ENCODE assay signal across 8 cellular contexts in the genomic region with DNA sequence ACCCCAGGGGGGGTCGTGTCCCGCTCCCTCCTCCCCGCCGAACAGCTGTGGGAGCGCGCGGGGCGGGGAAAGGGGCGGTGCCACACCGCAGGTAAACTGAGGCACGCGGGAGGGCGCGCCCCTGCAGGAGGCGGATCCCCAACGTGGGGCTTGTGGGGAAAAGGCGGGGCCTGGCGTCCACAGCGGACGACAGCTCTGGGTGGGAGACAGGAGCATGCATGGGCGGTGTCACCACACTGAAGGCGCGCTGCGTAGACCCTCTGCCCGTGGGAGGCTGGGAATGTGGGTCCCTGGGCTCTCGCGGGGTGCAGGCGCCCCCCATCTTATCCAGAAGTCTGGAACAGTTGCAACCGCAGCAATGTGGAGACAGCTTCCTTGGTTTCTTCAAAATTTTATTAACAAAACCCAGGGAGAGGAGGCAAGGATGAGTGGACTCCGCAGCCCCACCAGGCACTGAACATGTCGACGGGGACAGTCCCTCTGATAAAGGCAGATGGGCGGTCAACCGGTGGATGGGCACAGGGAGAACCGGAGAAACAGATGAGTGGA. TPM values are rescaled to one million over a fixed set of nuclear protein-coding genes. Genes with fewer than 3 reads are reported as not detected.
DNase-seq lines count a peak whose midpoint lies in the region; ATAC-seq, FAIRE-seq and TF ChIP-seq lines count a peak whose summit lies in the region.

No MANE protein-coding gene starts in this region.

- in situ Hi-C loops in GM12878 (cut with MboI), result loop anchor here (10.0 to 25.0 kb wide), 3 partner anchors 73 to 1470 kb away; no protein-coding TSS in a partner anchor

- no peaks in the 10 kb centered on the region for H3K27me3 Mint-ChIP-seq in activated CD4-positive, alpha-beta T cell treated with anti-CD3 and anti-CD28 coated beads, Interleukin-2, amount 10 ng/mL, durations not matched to agents 7 days and 5 days

- no peak for TF ChIP-seq POLR2A in GM12878 (IDR thresholded peaks at IDR 0.05; ENCODE audit: low read depth, low read length)

- no peak for DNase-seq in activated CD4-positive, alpha-beta T cell treated with anti-CD3 and anti-CD28 coated beads, Interleukin-2, amount 10 ng/mL, durations not matched to agents 7 days and 5 days
- no peak for DNase-seq in activated CD4-positive, alpha-beta T cell treated with anti-CD3 and anti-CD28 coated beads for 1 hour
- DNase-seq in GM12878 (ENCODE audit: low read depth, low spot score) (no peak), tibial artery (no peak), LoVo (ENCODE audit: low spot score) (no peak)
- DNase-seq in stimulated activated CD4-positive, alpha-beta T cell treated with anti-CD3 and anti-CD28 coated beads, Interleukin-2, amount 100 ng/mL, for 48 hours, result no peak

- TF ChIP-seq CTCF in GM12878 (IDR thresholded peaks at IDR 0.05 in 2 of 3, conservative IDR thresholded peaks at IDR 0.05 in 1 of 3; ENCODE audit: control insufficient read depth in 2 of 3, extremely low read depth in 1 of 3, insufficient read depth in 1 of 3, low read depth in 3 of 3, low read length in 3 of 3), result no peak
- no peak for TF ChIP-seq CTCF in liver (IDR thresholded peaks at IDR 0.05; ENCODE audit: low read depth, low read length, missing input control)
- TF ChIP-seq CTCF in tibial artery (IDR thresholded peaks at IDR 0.05), result no peak

- intact Hi-C loops in GM12878 (cut with micrococcal nuclease; ENCODE audit: unreplicated experiment), result loop anchor here (1.0 to 10.0 kb wide), 4 partner anchors 15 to 1327 kb away; partner anchors contain the start of genes C18orf32, CFAP53 and SMAD7
- intact Hi-C loops in tibial artery (cut with DNase I; ENCODE audit: low total_unique reads), result loop anchor here (10.0 kb wide), 2 partner anchors 467 to 913 kb away; partner anchors contain the start of genes ACAA2 and MEX3C

- TF ChIP-seq RAD21 in GM12878 (IDR thresholded peaks at IDR 0.05; ENCODE audit: insufficient read depth, low read depth, low read length) (no peak), liver (IDR thresholded peaks at IDR 0.05) (no peak)

- RAD21 ChIA-PET in GM12878 (lab: Charles Lee; ENCODE audit: unreplicated experiment), result interaction anchor here (0.7 to 3.9 kb wide), 15 partner anchors 9 to 94 kb away, joined by 3 to 49 read pairs (median 3); partner anchors contain the start of gene CFAP53

- TF ChIP-seq EP300 in GM12878 (IDR thresholded peaks at IDR 0.05; ENCODE audit: borderline replicate concordance in 1 of 2, control insufficient read depth in 1 of 2, low read depth in 2 of 2, low read length in 2 of 2), result no peak

- no peak for FAIRE-seq in GM12878 (lab: Jason Lieb, UNC)

- H3K4me3 Mint-ChIP-seq in activated CD4-positive, alpha-beta T cell treated with anti-CD3 and anti-CD28 coated beads, Interleukin-2, amount 10 ng/mL, durations not matched to agents 7 days and 5 days, result peak overlapping the region; percentile 97

- WGBS in GM12878 (ENCODE audit: insufficient coverage, insufficient replicate concordance, low lambda C conversion rate, missing lambda C conversion rate), result 30% methylated on average over 32 of the region's 35 CpGs
- WGBS in liver, result 35% methylated on average over 35 of the region's 35 CpGs

- CTCF ChIA-PET in activated CD4-positive, alpha-beta T cell treated with anti-CD3 and anti-CD28 coated beads, Interleukin-2, amount 10 ng/mL, durations not matched to agents 7 days and 5 days (lab: Charles Lee), result interaction anchor here (0.8 to 4.1 kb wide), 8 partner anchors 10 to 75 kb away, joined by 3 to 18 read pairs (median 3); partner anchors contain the start of gene CFAP53
- CTCF ChIA-PET in GM12878 (lab: Yijun Ruan, JAX), result interaction anchor here (0.6 to 3.7 kb wide), 9 partner anchors 14 to 1936 kb away, joined by 3 to 37 read pairs (median 3); partner anchors contain the start of gene CFAP53

- no peaks in the 10 kb centered on the region for H3K27me3 ChIP-seq in GM12878 (replicated peaks in 1 of 2; ENCODE audit: control insufficient read depth in 2 of 2, insufficient read depth in 2 of 2, low read length in 1 of 2)
- no peaks in the 10 kb centered on the region for H3K27me3 ChIP-seq in liver (ENCODE audit: control insufficient read depth in 4 of 4, insufficient read depth in 4 of 4, low read length in 3 of 4)
- no peaks in the 10 kb centered on the region for H3K27me3 ChIP-seq in tibial artery

- H3K36me3 Mint-ChIP-seq in activated CD4-positive, alpha-beta T cell treated with anti-CD3 and anti-CD28 coated beads, Interleukin-2, amount 10 ng/mL, durations not matched to agents 7 days and 5 days (ENCODE audit: low read depth), result peaks cover 57% of the 10 kb centered on the region

- H3K36me3 ChIP-seq in GM12878 (ENCODE audit: control insufficient read depth in 2 of 2, insufficient read depth in 2 of 2, low read length in 1 of 2), result peaks cover 34 to 35% of the 10 kb centered on the region in 2 experiments
- peaks cover 3 to 37% (median 16%) of the 10 kb centered on the region in 4 donors for H3K36me3 ChIP-seq in liver (ENCODE audit: control insufficient read depth in 4 of 4, insufficient read depth in 3 of 4, low read depth in 1 of 4, low read length in 3 of 4)
- H3K36me3 ChIP-seq in tibial artery, result peaks cover 5 to 48% (median 38%) of the 10 kb centered on the region in 3 donors

- BruUV-seq in GM12878 (replicated peaks; lab: Mats Ljungman, UMichigan), result no TSS peak

- POLR2A ChIA-PET in activated CD4-positive, alpha-beta T cell treated with anti-CD3 and anti-CD28 coated beads, Interleukin-2, amount 10 ng/mL, durations not matched to agents 7 days and 5 days (lab: Charles Lee), result interaction anchor here (0.6 to 0.8 kb wide), 2 partner anchors 17 to 74 kb away, joined by 3 to 5 read pairs; no protein-coding TSS in a partner anchor
- POLR2A ChIA-PET in GM12878 (lab: Charles Lee), result interaction anchor here (0.6 to 2.1 kb wide), 12 partner anchors 8 to 1737 kb away, joined by 3 to 24 read pairs (median 4); partner anchors contain the start of gene SKA1

- H3K27ac Mint-ChIP-seq in activated CD4-positive, alpha-beta T cell treated with anti-CD3 and anti-CD28 coated beads, Interleukin-2, amount 10 ng/mL, durations not matched to agents 7 days and 5 days, result peak overlapping the region; percentile 95

- SMC1A ChIA-PET in GM12878 (lab: Charles Lee; ENCODE audit: uncharacterized antibody, unreplicated experiment), result interaction anchor here (0.9 to 2.6 kb wide), 11 partner anchors 11 to 81 kb away, joined by 3 to 27 read pairs (median 5); partner anchors contain the start of gene CFAP53

- peak overlapping the region; percentile 92 for H3K4me2 ChIP-seq in GM12878 (ENCODE audit: control insufficient read depth, insufficient read depth)

- ATAC-seq in GM12878 (no peak), HG03196 (IDR thresholded peaks at IDR 0.05; ENCODE audit: unreplicated experiment) (no peak)

- H4K20me1 ChIP-seq in GM12878 (ENCODE audit: control insufficient read depth, insufficient read depth), result no peaks in the 10 kb centered on the region

- peaks cover 17% of the 10 kb centered on the region for H3K4me1 ChIP-seq in GM12878 (ENCODE audit: control insufficient read depth, insufficient read depth, low read length)
- H3K4me1 ChIP-seq in liver (ENCODE audit: control insufficient read depth in 4 of 4, insufficient read depth in 4 of 4, low read length in 3 of 4), result peaks cover 9 to 33% (median 28%) of the 10 kb centered on the region in 4 donors
- H3K4me1 ChIP-seq in tibial artery, result peaks cover 5 to 37% (median 29%) of the 10 kb centered on the region in 4 donors

- no peaks in the 10 kb centered on the region for H3K9me3 Mint-ChIP-seq in activated CD4-positive, alpha-beta T cell treated with anti-CD3 and anti-CD28 coated beads, Interleukin-2, amount 10 ng/mL, durations not matched to agents 7 days and 5 days

- H2AFZ ChIP-seq in GM12878 (ENCODE audit: control insufficient read depth, low read depth, low read length), result peak overlapping the region; percentile 80

- H3K79me2 ChIP-seq in GM12878 (ENCODE audit: control insufficient read depth, insufficient read depth, low read length), result peaks cover 52% of the 10 kb centered on the region

- H3K27ac ChIP-seq in GM12878 (ENCODE audit: control insufficient read depth, insufficient read depth), result peak overlapping the region; percentile 68
- peak overlapping the region; percentile 93 to 95 for H3K27ac ChIP-seq in liver (ENCODE audit: low read depth in 1 of 2, low read length in 2 of 2)
- H3K27ac ChIP-seq in tibial artery, result peak overlapping the region; percentile 90 to 95

- H3K4me1 Mint-ChIP-seq in activated CD4-positive, alpha-beta T cell treated with anti-CD3 and anti-CD28 coated beads, Interleukin-2, amount 10 ng/mL, durations not matched to agents 7 days and 5 days, result peaks cover 55% of the 10 kb centered on the region

- H3K9ac ChIP-seq in GM12878 (ENCODE audit: control insufficient read depth, insufficient read depth, low read length), result peak overlapping the region; percentile 63; the same call in 1 of the 2 replicates
- H3K9ac ChIP-seq in liver (ENCODE audit: low read depth in 1 of 2, low read length in 2 of 2), result peak overlapping the region in 1 of 2 donors; percentile 88

- H3K4me3 ChIP-seq in GM12878 (peak overlapping the region; percentile 76), liver (ENCODE audit: low read depth in 1 of 3, low read length in 3 of 3) (peak overlapping the region; percentile 63 to 98 (median 87)), tibial artery (peak overlapping the region; percentile 93 to 95)

- H3K9me3 ChIP-seq in GM12878 (replicated peaks; ENCODE audit: control insufficient read depth, insufficient read depth, low read length) (no peaks in the 10 kb centered on the region), liver (ENCODE audit: control insufficient read depth in 4 of 4, low read length in 3 of 4) (no peaks in the 10 kb centered on the region), tibial artery (no peaks in the 10 kb centered on the region)

RNA-seq across cellular contexts. Expression of gene MBD1, which starts 0.7 kb away (rescaled TPM):
- 10 to 100 TPM; 91.6 to 96.2 TPM for total RNA-seq in activated CD4-positive, alpha-beta T cell treated with anti-CD3 and anti-CD28 coated beads, Interleukin-2, amount 10 ng/mL, durations not matched to agents 7 days and 5 days
- 197 and 225 TPM in 2 replicates for total RNA-seq in GM12878 (2013; cell fraction: nucleolus; rRNA removed)
- 56.9 and 59.9 TPM in 2 replicates for total RNA-seq in GM12878 (2014; rRNA removed)
- 35.4 and 39.2 TPM in 2 replicates for total RNA-seq in GM12878 (2014; rRNA removed; fragmentation: Illumina TruSeq; extraction: Trizol)
- 83.0 and 97.7 TPM in 2 replicates for total RNA-seq in GM12878 (2021)
- polyA plus RNA-seq in GM12878 (2011; ENCODE audit: low read depth), result 42.0 TPM
- polyA plus RNA-seq in GM12878 (2011; rRNA removed), result 61.3 and 91.0 TPM in 2 replicates
- polyA plus RNA-seq in GM12878 (2011; cell fraction: cytosol; rRNA removed), result 84.2 and 109 TPM in 2 replicates
- polyA plus RNA-seq in GM12878 (2011; cell fraction: nucleus; rRNA removed), result 621 and 682 TPM in 2 replicates
- polyA plus RNA-seq in GM12878 (2012), result 82.8 and 83.1 TPM in 2 replicates
- 40.6 and 45.4 TPM in 2 replicates for polyA plus RNA-seq in GM12878 (2014; fragmentation: Illumina TruSeq; extraction: Trizol)
- polyA plus RNA-seq in GM12878 (2014; fragmentation: Nextera tagmentation; extraction: Ambion mirVana), result 10 to 100 TPM in 1 of 2 experiments, 1 to 10 TPM in 1; 8.4 to 12.4 TPM
- 79.0 and 92.6 TPM in 2 replicates for polyA plus RNA-seq in GM12878 (2014; rRNA removed)
- 10 to 100 TPM; 59.8 to 60.2 TPM for polyA plus RNA-seq in GM12878 (2016; fragmentation: Nextera tagmentation; extraction: Ambion mirVana)
- 60.2 and 100 TPM in 2 replicates for polyA minus RNA-seq in GM12878 (2011; rRNA and poly(A)+ RNA removed)
- polyA minus RNA-seq in GM12878 (2011; cell fraction: cytosol; rRNA and poly(A)+ RNA removed), result 40.6 and 44.4 TPM in 2 replicates
- 124 and 168 TPM in 2 replicates for polyA minus RNA-seq in GM12878 (2011; cell fraction: nucleus; rRNA and poly(A)+ RNA removed)
- total RNA-seq in liver, result 10 to 100 TPM; 31.4 to 45.8 TPM
- polyA plus RNA-seq in liver, result 10 to 100 TPM; 13.9 to 22.1 TPM

RNA-seq across cellular contexts. Expression of gene CXXC1, which starts 5.4 kb away (rescaled TPM):
- total RNA-seq in activated CD4-positive, alpha-beta T cell treated with anti-CD3 and anti-CD28 coated beads, Interleukin-2, amount 10 ng/mL, durations not matched to agents 7 days and 5 days, result 100 to 1,000 TPM; 125 to 139 TPM
- total RNA-seq in GM12878 (2013; cell fraction: nucleolus; rRNA removed), result 110 and 131 TPM in 2 replicates
- total RNA-seq in GM12878 (2014; rRNA removed) (81.1 and 82.1 TPM in 2 replicates), GM12878 (2014; rRNA removed; fragmentation: Illumina TruSeq; extraction: Trizol) (48.5 and 51.2 TPM in 2 replicates), GM12878 (2021) (160 and 180 TPM in 2 replicates), liver (10 to 100 TPM; 33.5 to 38.4 TPM)
- polyA plus RNA-seq in GM12878 (2011; ENCODE audit: low read depth), result 96.5 TPM
- polyA plus RNA-seq in GM12878 (2011; rRNA removed) (58.3 and 106 TPM in 2 replicates), GM12878 (2014; fragmentation: Illumina TruSeq; extraction: Trizol) (56.4 and 70.0 TPM in 2 replicates), GM12878 (2014; fragmentation: Nextera tagmentation; extraction: Ambion mirVana) (10 to 100 TPM in 1 of 2 experiments, 1 to 10 TPM in 1; 9.2 to 17.0 TPM), GM12878 (2014; rRNA removed) (161 and 206 TPM in 2 replicates), GM12878 (2016; fragmentation: Nextera tagmentation; extraction: Ambion mirVana) (100 to 1,000 TPM; 147 to 148 TPM), liver (10 to 100 TPM; 21.7 to 26.6 TPM)
- 179 and 292 TPM in 2 replicates for polyA plus RNA-seq in GM12878 (2011; cell fraction: cytosol; rRNA removed)
- 1,325 and 1,540 TPM in 2 replicates for polyA plus RNA-seq in GM12878 (2011; cell fraction: nucleus; rRNA removed)
- 187 and 242 TPM in 2 replicates for polyA plus RNA-seq in GM12878 (2012)
- 65.9 and 109 TPM in 2 replicates for polyA minus RNA-seq in GM12878 (2011; rRNA and poly(A)+ RNA removed)
- 35.4 and 47.8 TPM in 2 replicates for polyA minus RNA-seq in GM12878 (2011; cell fraction: cytosol; rRNA and poly(A)+ RNA removed)
- polyA minus RNA-seq in GM12878 (2011; cell fraction: nucleus; rRNA and poly(A)+ RNA removed), result 83.8 and 143 TPM in 2 replicates

RNA-seq across cellular contexts. Expression of gene CFAP53, which starts 15.8 kb away (rescaled TPM):
- under 1 TPM; 0.50 to 0.56 TPM for total RNA-seq in activated CD4-positive, alpha-beta T cell treated with anti-CD3 and anti-CD28 coated beads, Interleukin-2, amount 10 ng/mL, durations not matched to agents 7 days and 5 days
- total RNA-seq in GM12878 (2013; cell fraction: nucleolus; rRNA removed), result 1.3 TPM in 2 replicates
- total RNA-seq in GM12878 (2014; rRNA removed) (not detected in 2 replicates), GM12878 (2014; rRNA removed; fragmentation: Illumina TruSeq; extraction: Trizol) (0.09 TPM in 2 replicates), GM12878 (2021) (0.26 TPM in 1 of 2 replicates, not detected in the other), liver (under 1 TPM; 0.08 to 0.09 TPM)
- not detected for polyA plus RNA-seq in GM12878 (2011; ENCODE audit: low read depth)
- polyA plus RNA-seq in GM12878 (2011; rRNA removed) (0.30 and 0.48 TPM in 2 replicates), GM12878 (2014; fragmentation: Illumina TruSeq; extraction: Trizol) (0.12 TPM in 1 of 2 replicates, not detected in the other), GM12878 (2014; fragmentation: Nextera tagmentation; extraction: Ambion mirVana) (under 1 TPM; 0.05 to 0.06 TPM), GM12878 (2014; rRNA removed) (0.13 TPM in 1 of 2 replicates, not detected in the other), GM12878 (2016; fragmentation: Nextera tagmentation; extraction: Ambion mirVana) (under 1 TPM; 0.10 to 0.31 TPM), liver (under 1 TPM; 0.05 to 0.14 TPM)
- 0.12 and 0.13 TPM in 2 replicates for polyA plus RNA-seq in GM12878 (2011; cell fraction: cytosol; rRNA removed)
- 0.41 and 0.69 TPM in 2 replicates for polyA plus RNA-seq in GM12878 (2011; cell fraction: nucleus; rRNA removed)
- polyA plus RNA-seq in GM12878 (2012), result 0.08 and 0.24 TPM in 2 replicates
- 0.10 and 0.22 TPM in 2 replicates for polyA minus RNA-seq in GM12878 (2011; rRNA and poly(A)+ RNA removed)
- polyA minus RNA-seq in GM12878 (2011; cell fraction: cytosol; rRNA and poly(A)+ RNA removed), result not detected in 2 replicates
- 0.19 and 0.24 TPM in 2 replicates for polyA minus RNA-seq in GM12878 (2011; cell fraction: nucleus; rRNA and poly(A)+ RNA removed)
